Comparison of ENCODE assay signal across 1 cellular context in genomic region chr22:31080848-31081649, GRCh38.
TF ChIP-seq lines count a peak whose summit lies in the region.

TSS of gene SMTN (plus strand) at chr22:31081318. CDS start at chr22:31083259, 1,941 bp downstream.

TF ChIP-seq in HepG2, 621 proteins besides CTCF, POLR2A, EP300 and RAD21 (continued from another document and continues in another):
- TF ChIP-seq, protein P1, sequence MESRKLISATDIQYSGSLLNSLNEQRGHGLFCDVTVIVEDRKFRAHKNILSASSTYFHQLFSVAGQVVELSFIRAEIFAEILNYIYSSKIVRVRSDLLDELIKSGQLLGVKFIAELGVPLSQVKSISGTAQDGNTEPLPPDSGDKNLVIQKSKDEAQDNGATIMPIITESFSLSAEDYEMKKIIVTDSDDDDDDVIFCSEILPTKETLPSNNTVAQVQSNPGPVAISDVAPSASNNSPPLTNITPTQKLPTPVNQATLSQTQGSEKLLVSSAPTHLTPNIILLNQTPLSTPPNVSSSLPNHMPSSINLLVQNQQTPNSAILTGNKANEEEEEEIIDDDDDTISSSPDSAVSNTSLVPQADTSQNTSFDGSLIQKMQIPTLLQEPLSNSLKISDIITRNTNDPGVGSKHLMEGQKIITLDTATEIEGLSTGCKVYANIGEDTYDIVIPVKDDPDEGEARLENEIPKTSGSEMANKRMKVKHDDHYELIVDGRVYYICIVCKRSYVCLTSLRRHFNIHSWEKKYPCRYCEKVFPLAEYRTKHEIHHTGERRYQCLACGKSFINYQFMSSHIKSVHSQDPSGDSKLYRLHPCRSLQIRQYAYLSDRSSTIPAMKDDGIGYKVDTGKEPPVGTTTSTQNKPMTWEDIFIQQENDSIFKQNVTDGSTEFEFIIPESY (CRISPR knock-in tag; IDR thresholded peaks at IDR 0.05): no peak
- TF ChIP-seq, protein P2, sequence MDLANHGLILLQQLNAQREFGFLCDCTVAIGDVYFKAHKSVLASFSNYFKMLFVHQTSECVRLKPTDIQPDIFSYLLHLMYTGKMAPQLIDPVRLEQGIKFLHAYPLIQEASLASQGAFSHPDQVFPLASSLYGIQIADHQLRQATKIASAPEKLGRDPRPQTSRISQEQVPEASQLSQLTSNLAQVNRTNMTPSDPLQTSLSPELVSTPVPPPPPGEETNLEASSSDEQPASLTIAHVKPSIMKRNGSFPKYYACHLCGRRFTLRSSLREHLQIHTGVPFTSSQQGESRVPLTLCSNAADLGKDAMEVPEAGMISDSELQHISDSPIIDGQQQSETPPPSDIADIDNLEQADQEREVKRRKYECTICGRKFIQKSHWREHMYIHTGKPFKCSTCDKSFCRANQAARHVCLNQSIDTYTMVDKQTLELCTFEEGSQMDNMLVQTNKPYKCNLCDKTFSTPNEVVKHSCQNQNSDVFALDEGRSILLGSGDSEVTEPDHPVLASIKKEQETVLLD (CRISPR knock-in tag; IDR thresholded peaks at IDR 0.05; ENCODE audit: low read depth): no peak
- TF ChIP-seq ZNF691 (CRISPR knock-in tag; IDR thresholded peaks at IDR 0.05; ENCODE audit: borderline replicate concordance, low read depth) (peak; percentile 18; the same call in 1 of the 2 replicates), GATAD1 (CRISPR knock-in tag; IDR thresholded peaks at IDR 0.05) (0 out of 2 replicates have a peak, but pooled peaks have one; percentile 38), KLF9 (CRISPR knock-in tag; IDR thresholded peaks at IDR 0.05; ENCODE audit: low read depth) (no peak), ZBTB49 (CRISPR knock-in tag; IDR thresholded peaks at IDR 0.05; ENCODE audit: borderline replicate concordance) (no peak), SKIL (CRISPR knock-in tag; IDR thresholded peaks at IDR 0.05; ENCODE audit: borderline replicate concordance) (no peak), NFE2 (CRISPR knock-in tag; IDR thresholded peaks at IDR 0.05) (no peak), SPEN (CRISPR knock-in tag; IDR thresholded peaks at IDR 0.05; ENCODE audit: low read depth) (no peak; the same call in 1 of the 2 replicates), GTF2F1 (IDR thresholded peaks at IDR 0.05; ENCODE audit: low read length) (0 out of 2 replicates have a peak, but pooled peaks have one; percentile 43), RFXANK (CRISPR knock-in tag; IDR thresholded peaks at IDR 0.05) (no peak), ZNF639 (CRISPR knock-in tag; conservative IDR thresholded peaks at IDR 0.05) (no peak), MEF2D (CRISPR knock-in tag; IDR thresholded peaks at IDR 0.05) (no peak), ARNT2 (CRISPR knock-in tag; IDR thresholded peaks at IDR 0.05; ENCODE audit: low read depth) (peak; percentile 61), ARID2 (CRISPR knock-in tag; IDR thresholded peaks at IDR 0.05; ENCODE audit: borderline replicate concordance) (no peak), PAX8 (CRISPR knock-in tag; IDR thresholded peaks at IDR 0.05; ENCODE audit: borderline replicate concordance) (peak; percentile 86; the same call in 1 of the 2 replicates), ZNF343 (CRISPR knock-in tag; IDR thresholded peaks at IDR 0.05) (peak; percentile 59; the same call in 1 of the 2 replicates), SIX1 (CRISPR knock-in tag; IDR thresholded peaks at IDR 0.05; ENCODE audit: borderline replicate concordance) (no peak), HDAC2 (CRISPR knock-in tag; IDR thresholded peaks at IDR 0.05) (no peak), ZNF710 (CRISPR knock-in tag; IDR thresholded peaks at IDR 0.05; ENCODE audit: borderline replicate concordance) (no peak), ARNT (IDR thresholded peaks at IDR 0.05) (no peak), E2F2 (CRISPR knock-in tag; IDR thresholded peaks at IDR 0.05; ENCODE audit: borderline replicate concordance) (no peak), ZNF350 (CRISPR knock-in tag; IDR thresholded peaks at IDR 0.05; ENCODE audit: borderline replicate concordance, low read depth) (peak; percentile 50; the same call in 1 of the 2 replicates)
- TF ChIP-seq, protein P3, sequence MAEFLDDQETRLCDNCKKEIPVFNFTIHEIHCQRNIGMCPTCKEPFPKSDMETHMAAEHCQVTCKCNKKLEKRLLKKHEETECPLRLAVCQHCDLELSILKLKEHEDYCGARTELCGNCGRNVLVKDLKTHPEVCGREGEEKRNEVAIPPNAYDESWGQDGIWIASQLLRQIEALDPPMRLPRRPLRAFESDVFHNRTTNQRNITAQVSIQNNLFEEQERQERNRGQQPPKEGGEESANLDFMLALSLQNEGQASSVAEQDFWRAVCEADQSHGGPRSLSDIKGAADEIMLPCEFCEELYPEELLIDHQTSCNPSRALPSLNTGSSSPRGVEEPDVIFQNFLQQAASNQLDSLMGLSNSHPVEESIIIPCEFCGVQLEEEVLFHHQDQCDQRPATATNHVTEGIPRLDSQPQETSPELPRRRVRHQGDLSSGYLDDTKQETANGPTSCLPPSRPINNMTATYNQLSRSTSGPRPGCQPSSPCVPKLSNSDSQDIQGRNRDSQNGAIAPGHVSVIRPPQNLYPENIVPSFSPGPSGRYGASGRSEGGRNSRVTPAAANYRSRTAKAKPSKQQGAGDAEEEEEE (CRISPR knock-in tag; IDR thresholded peaks at IDR 0.05; ENCODE audit: borderline replicate concordance): no peak
- TF ChIP-seq, protein P4, sequence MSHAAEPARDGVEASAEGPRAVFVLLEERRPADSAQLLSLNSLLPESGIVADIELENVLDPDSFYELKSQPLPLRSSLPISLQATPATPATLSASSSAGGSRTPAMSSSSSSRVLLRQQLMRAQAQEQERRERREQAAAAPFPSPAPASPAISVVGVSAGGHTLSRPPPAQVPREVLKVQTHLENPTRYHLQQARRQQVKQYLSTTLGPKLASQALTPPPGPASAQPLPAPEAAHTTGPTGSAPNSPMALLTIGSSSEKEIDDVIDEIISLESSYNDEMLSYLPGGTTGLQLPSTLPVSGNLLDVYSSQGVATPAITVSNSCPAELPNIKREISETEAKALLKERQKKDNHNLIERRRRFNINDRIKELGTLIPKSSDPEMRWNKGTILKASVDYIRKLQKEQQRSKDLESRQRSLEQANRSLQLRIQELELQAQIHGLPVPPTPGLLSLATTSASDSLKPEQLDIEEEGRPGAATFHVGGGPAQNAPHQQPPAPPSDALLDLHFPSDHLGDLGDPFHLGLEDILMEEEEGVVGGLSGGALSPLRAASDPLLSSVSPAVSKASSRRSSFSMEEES (CRISPR knock-in tag; IDR thresholded peaks at IDR 0.05): no peak
- TF ChIP-seq, protein P5, sequence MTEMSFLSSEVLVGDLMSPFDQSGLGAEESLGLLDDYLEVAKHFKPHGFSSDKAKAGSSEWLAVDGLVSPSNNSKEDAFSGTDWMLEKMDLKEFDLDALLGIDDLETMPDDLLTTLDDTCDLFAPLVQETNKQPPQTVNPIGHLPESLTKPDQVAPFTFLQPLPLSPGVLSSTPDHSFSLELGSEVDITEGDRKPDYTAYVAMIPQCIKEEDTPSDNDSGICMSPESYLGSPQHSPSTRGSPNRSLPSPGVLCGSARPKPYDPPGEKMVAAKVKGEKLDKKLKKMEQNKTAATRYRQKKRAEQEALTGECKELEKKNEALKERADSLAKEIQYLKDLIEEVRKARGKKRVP (CRISPR knock-in tag; IDR thresholded peaks at IDR 0.05): no peak
